ENCODE assay signal across 15 cellular contexts in the genomic region with DNA sequence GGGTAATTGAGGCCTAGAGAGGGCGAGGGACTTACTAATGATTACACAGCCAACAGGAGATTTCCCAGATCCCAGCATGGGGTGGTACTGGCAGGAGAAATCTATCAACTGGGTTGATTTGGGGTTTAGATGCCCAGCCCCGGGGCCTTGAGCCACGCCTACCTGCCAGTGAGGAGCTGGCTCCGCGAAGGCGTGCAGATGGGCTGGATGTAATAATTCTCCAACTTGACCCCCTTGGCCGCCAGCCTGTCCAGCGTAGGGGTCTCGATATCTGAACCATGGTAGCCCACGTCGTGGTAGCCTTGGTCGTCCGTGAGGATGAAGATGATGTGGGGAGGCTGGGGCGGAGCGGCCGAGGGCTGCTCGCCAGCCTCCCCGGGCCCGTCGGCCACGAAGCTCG. TPM values are rescaled to one million over a fixed set of nuclear protein-coding genes. Genes with fewer than 3 reads are reported as not detected.
DNase-seq lines count a peak whose midpoint lies in the region; ATAC-seq and TF ChIP-seq lines count a peak whose summit lies in the region.
"Had no signal": no experiment of that assay in that cellular context is flagged by ENCODE, and none has a peak within 500 bp of the region (broad histone marks: within the 10 kb centered on the region; RNA-seq: fewer than 3 reads in every experiment).

No MANE protein-coding gene starts in this region.

- H3K4me1 ChIP-seq in rectal smooth muscle tissue (ENCODE audit: control insufficient read depth, insufficient read depth, low read length): peaks cover 12% of the 10 kb centered on the region

- H3K4me1 Mint-ChIP-seq in natural killer cell treated with Interleukin-12 subunit alpha and Interleukin-12 subunit beta and Interleukin-15 and Interleukin-18, amount 100 ng/mL, for 72 hours (ENCODE audit: low read depth in 2 of 2): peaks cover 9% of the 10 kb centered on the region in 2 donors
- H3K4me1 Mint-ChIP-seq: activated naive CD4-positive, alpha-beta T cell treated with anti-CD3 and anti-CD28 coated beads, Interleukin-2, amount 50 U/mL, for 24 hours had no signal

- no peak overlapping the region for H3K27ac Mint-ChIP-seq in natural killer cell treated with Interleukin-12 subunit alpha and Interleukin-12 subunit beta and Interleukin-15 and Interleukin-18, amount 100 ng/mL, for 72 hours
- H3K27ac Mint-ChIP-seq: activated naive CD4-positive, alpha-beta T cell treated with anti-CD3 and anti-CD28 coated beads, Interleukin-2, amount 50 U/mL, for 24 hours; CD8-positive, alpha-beta T cell; IgD-negative memory B cell had no signal

- CTCF ChIA-PET in BJ (lab: Yijun Ruan, JAX) (interaction anchor here (0.6 to 1.7 kb wide), 4 partner anchors 20 to 68 kb away, joined by 3 to 9 read pairs (median 3); no protein-coding TSS in a partner anchor), RWPE1 (lab: Yijun Ruan, JAX) (interaction anchor here (0.9 to 1.3 kb wide), 5 partner anchors 15 to 50 kb away, joined by 3 to 8 read pairs (median 3); no protein-coding TSS in a partner anchor)

- no peaks in the 10 kb centered on the region for H3K9me3 Mint-ChIP-seq in natural killer cell treated with Interleukin-12 subunit alpha and Interleukin-12 subunit beta and Interleukin-15 and Interleukin-18, amount 100 ng/mL, for 72 hours
- H3K9me3 Mint-ChIP-seq: activated naive CD4-positive, alpha-beta T cell treated with anti-CD3 and anti-CD28 coated beads, Interleukin-2, amount 50 U/mL, for 24 hours; CD8-positive, alpha-beta T cell; IgD-negative memory B cell had no signal

- POLR2A ChIA-PET in BJ (lab: Charles Lee) (no interaction called here), RWPE1 (lab: Yijun Ruan, JAX; ENCODE audit: low non-redundant PET) (no interaction called here)

- peak overlapping the region; percentile 69 for H3K27ac ChIP-seq in RWPE1
- H3K27ac ChIP-seq in rectal smooth muscle tissue (ENCODE audit: low read depth, low read length): no peak overlapping the region

- H3K9ac ChIP-seq in rectal smooth muscle tissue (ENCODE audit: low read length): no peak overlapping the region

- no peak for TF ChIP-seq CTCF in BJ (IDR thresholded peaks at IDR 0.05; ENCODE audit: insufficient read depth, low read depth, low read length)
- no peak for TF ChIP-seq CTCF in RWPE1 (conservative IDR thresholded peaks at IDR 0.05; ENCODE audit: low read depth)
- no peak for TF ChIP-seq CTCF in fibroblast of the aortic adventitia (IDR thresholded peaks at IDR 0.05; ENCODE audit: insufficient read depth, low read length)

- peaks cover 20 to 28% of the 10 kb centered on the region in 2 donors for H3K27me3 Mint-ChIP-seq in natural killer cell treated with Interleukin-12 subunit alpha and Interleukin-12 subunit beta and Interleukin-15 and Interleukin-18, amount 100 ng/mL, for 72 hours

- no peaks in the 10 kb centered on the region for H3K36me3 Mint-ChIP-seq in natural killer cell treated with Interleukin-12 subunit alpha and Interleukin-12 subunit beta and Interleukin-15 and Interleukin-18, amount 100 ng/mL, for 72 hours
- H3K36me3 Mint-ChIP-seq: activated naive CD4-positive, alpha-beta T cell treated with anti-CD3 and anti-CD28 coated beads, Interleukin-2, amount 50 U/mL, for 24 hours; CD8-positive, alpha-beta T cell had no signal

- H3K4me3 ChIP-seq in BJ (ENCODE audit: low read depth, low read length) (peak overlapping the region; percentile 33), fibroblast of the aortic adventitia (ENCODE audit: low read depth, low read length) (peak overlapping the region; percentile 28), rectal smooth muscle tissue (ENCODE audit: low read length) (peak overlapping the region; percentile 43)

- DNase-seq in BJ (ENCODE audit: low read depth) (no peak), RWPE1 (ENCODE audit: low spot score) (no peak), fibroblast of the aortic adventitia (ENCODE audit: low read depth) (no peak), NCI-H526 treated with DMSO at 0.1 percent for 48 hours (lab: John Stamatoyannopoulos, UW) (no peak), SHP77 (lab: John Stamatoyannopoulos, UW) (no peak)
- no peak for DNase-seq in natural killer cell treated with Interleukin-12 subunit alpha and Interleukin-12 subunit beta and Interleukin-15 and Interleukin-18, amount 100 ng/mL, for 72 hours (ENCODE audit: low spot score)
- DNase-seq: activated CD4-positive, alpha-beta T cell treated with anti-CD3 and anti-CD28 coated beads, Interleukin-2, amount 50 U/mL, for 4 hours; CD8-positive, alpha-beta T cell; NCI-H2171; stimulated activated naive CD4-positive, alpha-beta T cell treated with Interleukin-2 at 50 U/mL for 16 hours had no signal

- no peak for ATAC-seq in HG02840 (IDR thresholded peaks at IDR 0.05; ENCODE audit: low FRiP score, unreplicated experiment)
- ATAC-seq in natural killer cell treated with Interleukin-12 subunit alpha and Interleukin-12 subunit beta and Interleukin-15 and Interleukin-18, amount 100 ng/mL, for 72 hours: no peak
- ATAC-seq: CD8-positive, alpha-beta T cell had no signal

- H3K27me3 ChIP-seq in BJ (ENCODE audit: control insufficient read depth, insufficient read depth, low read length): no peaks in the 10 kb centered on the region
- peaks cover 3% of the 10 kb centered on the region for H3K27me3 ChIP-seq in rectal smooth muscle tissue (ENCODE audit: control insufficient read depth, insufficient read depth, low read length)

- H3K36me3 ChIP-seq in BJ (ENCODE audit: control insufficient read depth, insufficient read depth, low read length): no peaks in the 10 kb centered on the region
- no peaks in the 10 kb centered on the region for H3K36me3 ChIP-seq in rectal smooth muscle tissue (ENCODE audit: control insufficient read depth, insufficient read depth, low read length)

- no peak overlapping the region for H3K4me3 Mint-ChIP-seq in natural killer cell treated with Interleukin-12 subunit alpha and Interleukin-12 subunit beta and Interleukin-15 and Interleukin-18, amount 100 ng/mL, for 72 hours
- H3K4me3 Mint-ChIP-seq: activated naive CD4-positive, alpha-beta T cell treated with anti-CD3 and anti-CD28 coated beads, Interleukin-2, amount 50 U/mL, for 24 hours; CD8-positive, alpha-beta T cell had no signal

RNA-seq across cellular contexts. Expression of a gene that starts 0.8 kb away (rescaled TPM):
- polyA plus RNA-seq in BJ (2011; rRNA removed): 5.2 and 9.8 TPM in 2 replicates
- 5.8 and 6.8 TPM in 2 replicates for polyA minus RNA-seq in BJ (2011; rRNA and poly(A)+ RNA removed)
- total RNA-seq in fibroblast of the aortic adventitia (ENCODE audit: low replicate concordance): 1.5 and 2.1 TPM in 2 replicates
- not detected for total RNA-seq in natural killer cell treated with Interleukin-12 subunit alpha and Interleukin-12 subunit beta and Interleukin-15 and Interleukin-18, amount 100 ng/mL, for 72 hours
- total RNA-seq: SK-MEL-5 had no signal
- polyA plus RNA-seq: IgD-negative memory B cell had no signal

RNA-seq across cellular contexts. Expression of a gene that starts 12.3 kb away (rescaled TPM):
- polyA plus RNA-seq in BJ (2011; rRNA removed): 0.09 and 0.11 TPM in 2 replicates
- polyA minus RNA-seq in BJ (2011; rRNA and poly(A)+ RNA removed): 0.15 and 0.33 TPM in 2 replicates
- total RNA-seq in fibroblast of the aortic adventitia (ENCODE audit: low replicate concordance): 0.09 TPM in 1 of 2 replicates, not detected in the other
- not detected for total RNA-seq in natural killer cell treated with Interleukin-12 subunit alpha and Interleukin-12 subunit beta and Interleukin-15 and Interleukin-18, amount 100 ng/mL, for 72 hours
- total RNA-seq: SK-MEL-5 had no signal
- polyA plus RNA-seq: IgD-negative memory B cell had no signal

RNA-seq across cellular contexts. Expression of a gene that starts 55.6 kb away (rescaled TPM):
- 5.7 and 9.7 TPM in 2 replicates for polyA plus RNA-seq in BJ (2011; rRNA removed)
- 11.3 and 11.7 TPM in 2 replicates for polyA minus RNA-seq in BJ (2011; rRNA and poly(A)+ RNA removed)
- total RNA-seq in fibroblast of the aortic adventitia (ENCODE audit: low replicate concordance): 8.3 and 23.1 TPM in 2 replicates
- 100 to 1,000 TPM in 1 of 2 donors, 10 to 100 TPM in 1; 70.0 to 140 TPM for total RNA-seq in natural killer cell treated with Interleukin-12 subunit alpha and Interleukin-12 subunit beta and Interleukin-15 and Interleukin-18, amount 100 ng/mL, for 72 hours
